Comparison of ENCODE assay signal across 1 cellular context in the genomic region with DNA sequence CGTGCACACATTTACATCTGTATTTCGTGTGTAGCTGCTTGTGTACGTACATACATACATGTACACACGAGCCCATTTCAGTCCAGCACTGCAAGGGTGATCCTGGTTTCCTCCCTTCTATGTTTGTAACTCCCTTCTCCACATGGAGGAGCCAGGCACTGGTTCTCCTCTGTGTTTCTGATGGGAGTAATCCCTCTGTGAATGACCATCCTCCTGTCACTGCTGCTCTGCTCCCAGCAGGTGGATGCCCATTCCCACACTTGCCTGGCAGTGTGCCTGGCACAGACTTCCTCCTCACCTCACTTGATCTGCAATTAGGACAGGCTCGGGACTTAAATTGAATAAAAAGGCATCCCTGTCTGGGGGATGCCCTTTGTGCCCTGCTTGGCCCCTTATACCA.
TF ChIP-seq lines count a peak whose summit lies in the region.

No MANE protein-coding gene starts in this region.

TF ChIP-seq in GM23338, 12 proteins besides CTCF, POLR2A, EP300 and RAD21 (continued from another document):
- TF ChIP-seq STAT1 (IDR thresholded peaks at IDR 0.05; ENCODE audit: unreplicated experiment): no peak
- no peak for TF ChIP-seq EZH2phosphoT487 (IDR thresholded peaks at IDR 0.05; ENCODE audit: unreplicated experiment)
TF ChIP-seq in GM23338: peak in this region for 0.
